Comparison of ENCODE assay signal across 19 cellular contexts in the genomic region with DNA sequence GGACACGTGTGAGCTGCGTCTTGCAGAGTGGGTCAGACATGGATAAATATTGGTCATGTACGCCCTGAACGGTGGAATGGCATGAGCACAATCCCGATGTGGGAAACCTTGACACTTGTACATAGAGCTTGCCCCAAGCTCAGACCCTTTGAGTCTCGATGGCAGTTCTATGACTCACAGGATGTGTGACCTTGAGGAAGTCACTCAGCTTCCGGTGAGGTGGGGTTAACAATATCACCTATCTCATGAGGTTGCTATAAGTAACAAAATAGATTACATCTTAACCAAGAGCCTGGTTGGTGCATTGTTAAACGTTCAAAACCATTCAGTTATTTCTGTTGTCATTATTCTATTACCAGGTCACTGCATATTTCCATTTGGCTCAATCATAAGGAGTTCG.
DNase-seq lines count a peak whose midpoint lies in the region; ATAC-seq, FAIRE-seq and TF ChIP-seq lines count a peak whose summit lies in the region.
"Had no signal": no experiment of that assay in that cellular context is flagged by ENCODE, and none has a peak within 500 bp of the region (broad histone marks: within the 10 kb centered on the region; RNA-seq: fewer than 3 reads in every experiment).

No MANE protein-coding gene starts in this region.

- peak; percentile 82 for FAIRE-seq in astrocyte (lab: Jason Lieb, UNC)
- FAIRE-seq: TTC549 had no signal

- no peak overlapping the region for H3K4me3 ChIP-seq in astrocyte (ENCODE audit: insufficient read depth, low read depth, low read length)
- H3K4me3 ChIP-seq: cardiac muscle cell, hepatocyte, lower lobe of right lung had no signal

- no peak for DNase-seq in stimulated activated naive CD8-positive, alpha-beta T cell treated with anti-CD3 and anti-CD28 coated beads, Interleukin-15, Interleukin-2, amounts not matched to agents 100 U/mL and 50 U/mL, for 24 hours
- DNase-seq in RPMI7951 (ENCODE audit: low read depth) (peak; percentile 16), astrocyte (ENCODE audit: low read depth) (no peak), RPMI8226 (no peak), T-helper 9 cell (no peak), OCI-M2 (lab: John Stamatoyannopoulos, UW; ENCODE audit: unreplicated experiment) (no peak)
- DNase-seq: amniotic stem cell; Caco-2; foreskin melanocyte; islet precursor cell; lower lobe of right lung; NCI-H1417; NCI-H510A; stimulated activated CD4-positive, alpha-beta T cell treated with anti-CD3 and anti-CD28 coated beads, Interleukin-4, amount 100 ng/mL, for 4 hours had no signal

- H3K9ac ChIP-seq in astrocyte (ENCODE audit: low read length): no peak overlapping the region

- H3K27me3 Mint-ChIP-seq in stimulated activated naive CD8-positive, alpha-beta T cell treated with anti-CD3 and anti-CD28 coated beads, Interleukin-15, Interleukin-2, amounts not matched to agents 100 ng/mL and 50 ng/mL, for 24 hours: no peaks in the 10 kb centered on the region
- H3K27me3 Mint-ChIP-seq in astrocyte (ENCODE audit: low read depth, unreplicated experiment): no peaks in the 10 kb centered on the region

- H3K36me3 ChIP-seq in astrocyte (ENCODE audit: insufficient read depth, low read length): no peaks in the 10 kb centered on the region
- H3K36me3 ChIP-seq: cardiac muscle cell, lower lobe of right lung had no signal

- no peak overlapping the region for H2AFZ ChIP-seq in astrocyte (ENCODE audit: low read depth, low read length)
- H2AFZ ChIP-seq: hepatocyte had no signal

- TF ChIP-seq CTCF in astrocyte (IDR thresholded peaks at IDR 0.05; ENCODE audit: insufficient read depth, low read depth, low read length): no peak

- H3K9me3 ChIP-seq in astrocyte (ENCODE audit: insufficient read depth, low read depth, low read length): no peaks in the 10 kb centered on the region
- H3K9me3 ChIP-seq: Caco-2, lower lobe of right lung had no signal

- H3K4me1 Mint-ChIP-seq in stimulated activated naive CD8-positive, alpha-beta T cell treated with anti-CD3 and anti-CD28 coated beads, Interleukin-15, Interleukin-2, amounts not matched to agents 100 ng/mL and 50 ng/mL, for 24 hours (ENCODE audit: low read depth): peaks cover 40% of the 10 kb centered on the region
- H3K4me1 Mint-ChIP-seq in astrocyte (ENCODE audit: low read depth, unreplicated experiment): no peaks in the 10 kb centered on the region

- no peaks in the 10 kb centered on the region for H3K36me3 Mint-ChIP-seq in stimulated activated naive CD8-positive, alpha-beta T cell treated with anti-CD3 and anti-CD28 coated beads, Interleukin-15, Interleukin-2, amounts not matched to agents 100 ng/mL and 50 ng/mL, for 24 hours (ENCODE audit: low read depth)
- H3K36me3 Mint-ChIP-seq in astrocyte (ENCODE audit: low read depth, unreplicated experiment): no peaks in the 10 kb centered on the region

- H3K4me1 ChIP-seq in astrocyte (ENCODE audit: insufficient read depth, low read length): peaks cover 4% of the 10 kb centered on the region
- H3K4me1 ChIP-seq: Caco-2, lower lobe of right lung had no signal

- no peaks in the 10 kb centered on the region for H3K27me3 ChIP-seq in astrocyte (ENCODE audit: insufficient read depth, low read length)
- H3K27me3 ChIP-seq: cardiac muscle cell, hepatocyte had no signal

- no peaks in the 10 kb centered on the region for H4K20me1 ChIP-seq in astrocyte (ENCODE audit: insufficient read depth, low read length)

- H3K27ac Mint-ChIP-seq in stimulated activated naive CD8-positive, alpha-beta T cell treated with anti-CD3 and anti-CD28 coated beads, Interleukin-15, Interleukin-2, amounts not matched to agents 100 ng/mL and 50 ng/mL, for 24 hours: peak overlapping the region; percentile 0
- no peak overlapping the region for H3K27ac Mint-ChIP-seq in astrocyte (ENCODE audit: unreplicated experiment)

- no peak overlapping the region for H3K4me2 ChIP-seq in astrocyte (ENCODE audit: low read length)
- H3K4me2 ChIP-seq: hepatocyte had no signal

- peaks cover 4% of the 10 kb centered on the region for H3K9me3 Mint-ChIP-seq in stimulated activated naive CD8-positive, alpha-beta T cell treated with anti-CD3 and anti-CD28 coated beads, Interleukin-15, Interleukin-2, amounts not matched to agents 100 ng/mL and 50 ng/mL, for 24 hours
- no peaks in the 10 kb centered on the region for H3K9me3 Mint-ChIP-seq in astrocyte (ENCODE audit: unreplicated experiment)

- no peak for ATAC-seq in stimulated activated naive CD8-positive, alpha-beta T cell treated with anti-CD3 and anti-CD28 coated beads, Interleukin-15, Interleukin-2, amounts not matched to agents 100 U/mL and 50 U/mL, for 24 hours
- ATAC-seq: lower lobe of right lung, Right ventricle myocardium inferior had no signal

- no peaks in the 10 kb centered on the region for H3K79me2 ChIP-seq in astrocyte (ENCODE audit: insufficient read depth, low read length)
- H3K79me2 ChIP-seq: hepatocyte had no signal

- H3K27ac ChIP-seq in astrocyte (ENCODE audit: low read depth, low read length): no peak overlapping the region
- H3K27ac ChIP-seq: cardiac muscle cell, hepatocyte, lower lobe of right lung had no signal

- H3K4me3 Mint-ChIP-seq in stimulated activated naive CD8-positive, alpha-beta T cell treated with anti-CD3 and anti-CD28 coated beads, Interleukin-15, Interleukin-2, amounts not matched to agents 100 ng/mL and 50 ng/mL, for 24 hours: no peak overlapping the region
- no peak overlapping the region for H3K4me3 Mint-ChIP-seq in astrocyte (ENCODE audit: unreplicated experiment)
